ENCODE assay signal across 21 cellular contexts in the genomic region with DNA sequence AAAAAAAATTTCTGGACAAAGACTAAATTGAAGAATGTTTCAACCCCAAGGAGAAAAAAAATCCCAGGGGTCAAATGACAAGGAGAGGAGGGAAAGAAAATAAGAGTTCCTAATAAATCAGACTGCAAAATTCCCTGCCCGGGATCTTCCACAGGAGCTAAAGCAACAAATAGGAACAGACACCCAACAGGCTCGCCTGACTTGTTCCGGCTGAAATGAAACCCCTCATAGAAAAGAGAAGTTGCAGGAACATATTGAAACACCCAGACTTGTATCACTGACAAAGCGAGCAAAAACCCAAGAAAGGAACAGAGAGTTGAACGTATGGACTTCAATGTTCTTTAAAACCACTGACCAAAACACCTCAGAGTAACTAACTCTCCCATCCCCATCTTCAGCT.
DNase-seq lines count a peak whose midpoint lies in the region; ATAC-seq and TF ChIP-seq lines count a peak whose summit lies in the region.
"Had no signal": no experiment of that assay in that cellular context is flagged by ENCODE, and none has a peak within 500 bp of the region (broad histone marks: within the 10 kb centered on the region; RNA-seq: fewer than 3 reads in every experiment).

No MANE protein-coding gene starts in this region.

- H3K36me3 ChIP-seq in hepatocyte (replicated peaks; ENCODE audit: insufficient read depth, low read depth) (no peaks in the 10 kb centered on the region), WERI-Rb-1 (peaks cover 15% of the 10 kb centered on the region)
- H3K36me3 ChIP-seq: Peyer's patch, thyroid gland had no signal

- ATAC-seq in GM18868 (IDR thresholded peaks at IDR 0.05; ENCODE audit: unreplicated experiment) = peak; percentile 51
- peak; percentile 78 to 87 for ATAC-seq in stimulated activated naive B cell treated with anti-CD40 and anti-IgM and Interleukin-4, amounts not matched to agents 10 μg/mL and 1 μg/mL and 100 μg/mL, for 72 hours (replicated peaks)
- no peak for ATAC-seq in GM19324 (IDR thresholded peaks at IDR 0.05; ENCODE audit: low FRiP score, unreplicated experiment)
- ATAC-seq: activated naive CD8-positive, alpha-beta T cell treated with anti-CD3 and anti-CD28 coated beads, Interleukin-2, amount 50 U/mL, for 24 hours; activated T-helper 17 cell treated with anti-CD3 and anti-CD28 coated beads, Interleukin-2, amount 50 U/mL, for 72 hours had no signal

- no peaks in the 10 kb centered on the region for H3K79me2 ChIP-seq in hepatocyte

- H3K9me3 ChIP-seq in hepatocyte (ENCODE audit: low read depth) (no peaks in the 10 kb centered on the region), WERI-Rb-1 (ENCODE audit: severe bottlenecking) (no peaks in the 10 kb centered on the region)
- H3K9me3 ChIP-seq: Peyer's patch, SK-N-SH, thyroid gland had no signal

- H3K4me1 Mint-ChIP-seq in stimulated activated naive B cell treated with anti-CD40 and anti-IgM and Interleukin-4, amounts not matched to agents 10 μg/mL and 1 μg/mL and 100 μg/mL, for 72 hours = peaks cover 13 to 33% of the 10 kb centered on the region in 2 donors
- H3K4me1 Mint-ChIP-seq: activated T-helper 17 cell treated with anti-CD3 and anti-CD28 coated beads, Interleukin-2, amount 50 U/mL, for 72 hours had no signal

- no peak for TF ChIP-seq CTCF in hepatocyte (IDR thresholded peaks at IDR 0.05; ENCODE audit: poor library complexity)
- TF ChIP-seq CTCF in WERI-Rb-1 (IDR thresholded peaks at IDR 0.05; ENCODE audit: low read depth, low read length) = no peak

- H4K20me1 ChIP-seq in hepatocyte (ENCODE audit: insufficient read depth, poor library complexity, severe bottlenecking) = no peaks in the 10 kb centered on the region

- H3K27ac ChIP-seq in hepatocyte = peak overlapping the region; percentile 51
- H3K27ac ChIP-seq in WERI-Rb-1 = no peak overlapping the region
- H3K27ac ChIP-seq: brain microvascular endothelial cell, Peyer's patch, thyroid gland had no signal

- H3K4me3 ChIP-seq in hepatocyte (no peak overlapping the region), WERI-Rb-1 (ENCODE audit: low read depth, low read length) (no peak overlapping the region)
- H3K4me3 ChIP-seq: Peyer's patch, thyroid gland had no signal

- peak overlapping the region; percentile 13 to 18 for H3K4me3 Mint-ChIP-seq in stimulated activated naive B cell treated with anti-CD40 and anti-IgM and Interleukin-4, amounts not matched to agents 10 μg/mL and 1 μg/mL and 100 μg/mL, for 72 hours
- H3K4me3 Mint-ChIP-seq: activated naive CD8-positive, alpha-beta T cell treated with anti-CD3 and anti-CD28 coated beads, Interleukin-2, amount 50 U/mL, for 24 hours; activated T-helper 17 cell treated with anti-CD3 and anti-CD28 coated beads, Interleukin-2, amount 50 U/mL, for 72 hours; T-helper 2 cell treated with Interferon-gamma antibody and Interleukin-4, amounts not matched to agents 5 μg/mL and 100 μg/mL, for 36 hours had no signal

- DNase-seq in NCI-H748 (lab: John Stamatoyannopoulos, UW; ENCODE audit: unreplicated experiment) (peak; percentile 73), hepatocyte (ENCODE audit: low spot score) (no peak), NCI-H2227 treated with DMSO at 0.1 percent for 48 hours (lab: John Stamatoyannopoulos, UW) (no peak), WERI-Rb-1 (no peak)
- DNase-seq in stimulated activated naive B cell treated with anti-CD40 and anti-IgM and Interleukin-4, amounts not matched to agents 10 μg/mL and 1 μg/mL and 100 μg/mL, for 72 hours = no peak
- DNase-seq: activated CD4-positive, CD25-positive, alpha-beta regulatory T cell treated with anti-CD3 and anti-CD28 coated beads, Interleukin-2, amount 50 U/mL, for 72 hours; activated naive CD8-positive, alpha-beta T cell treated with anti-CD3 and anti-CD28 coated beads, Interleukin-2, amount 50 U/mL, for 24 hours; AML-193; brain microvascular endothelial cell; dermis blood vessel endothelial cell; Karpas-422; mesendoderm; NCI-H2107; NCI-H524 treated with DMSO at 0.1 percent for 48 hours; Peyer's patch; SK-N-SH; thyroid gland had no signal

- peak overlapping the region; percentile 59 for H3K27ac Mint-ChIP-seq in stimulated activated naive B cell treated with anti-CD40 and anti-IgM and Interleukin-4, amounts not matched to agents 10 μg/mL and 1 μg/mL and 100 μg/mL, for 72 hours
- H3K27ac Mint-ChIP-seq: activated naive CD8-positive, alpha-beta T cell treated with anti-CD3 and anti-CD28 coated beads, Interleukin-2, amount 50 U/mL, for 24 hours; activated T-helper 17 cell treated with anti-CD3 and anti-CD28 coated beads, Interleukin-2, amount 50 U/mL, for 72 hours; T-helper 2 cell treated with Interferon-gamma antibody and Interleukin-4, amounts not matched to agents 5 μg/mL and 100 μg/mL, for 36 hours had no signal

- no peaks in the 10 kb centered on the region for H3K9me2 ChIP-seq in hepatocyte (replicated peaks; ENCODE audit: insufficient read depth)
- H3K9me2 ChIP-seq: SK-N-SH had no signal

- H3K4me1 ChIP-seq in hepatocyte (ENCODE audit: insufficient read depth) = peaks cover 14% of the 10 kb centered on the region
- H3K4me1 ChIP-seq: Peyer's patch, thyroid gland had no signal

- 84% methylated on average over 5 of the region's 5 CpGs for WGBS in hepatocyte (ENCODE audit: low lambda C conversion rate, missing lambda C conversion rate)

- H3K4me2 ChIP-seq in hepatocyte = no peak overlapping the region
- H3K4me2 ChIP-seq: SK-N-SH had no signal

- H3K27me3 Mint-ChIP-seq in stimulated activated naive B cell treated with anti-CD40 and anti-IgM and Interleukin-4, amounts not matched to agents 10 μg/mL and 1 μg/mL and 100 μg/mL, for 72 hours = no peaks in the 10 kb centered on the region
- H3K27me3 Mint-ChIP-seq: activated naive CD8-positive, alpha-beta T cell treated with anti-CD3 and anti-CD28 coated beads, Interleukin-2, amount 50 U/mL, for 24 hours; activated T-helper 17 cell treated with anti-CD3 and anti-CD28 coated beads, Interleukin-2, amount 50 U/mL, for 72 hours had no signal

- peaks cover 12 to 15% of the 10 kb centered on the region in 2 donors for H3K36me3 Mint-ChIP-seq in stimulated activated naive B cell treated with anti-CD40 and anti-IgM and Interleukin-4, amounts not matched to agents 10 μg/mL and 1 μg/mL and 100 μg/mL, for 72 hours

- no peaks in the 10 kb centered on the region for H3K9me3 Mint-ChIP-seq in stimulated activated naive B cell treated with anti-CD40 and anti-IgM and Interleukin-4, amounts not matched to agents 10 μg/mL and 1 μg/mL and 100 μg/mL, for 72 hours
- H3K9me3 Mint-ChIP-seq: activated naive CD8-positive, alpha-beta T cell treated with anti-CD3 and anti-CD28 coated beads, Interleukin-2, amount 50 U/mL, for 24 hours; activated T-helper 17 cell treated with anti-CD3 and anti-CD28 coated beads, Interleukin-2, amount 50 U/mL, for 72 hours; T-helper 2 cell treated with Interferon-gamma antibody and Interleukin-4, amounts not matched to agents 5 μg/mL and 100 μg/mL, for 36 hours had no signal

- no peak overlapping the region for H2AFZ ChIP-seq in hepatocyte

- H3K27me3 ChIP-seq in hepatocyte (no peaks in the 10 kb centered on the region), WERI-Rb-1 (ENCODE audit: insufficient read depth, low read depth, severe bottlenecking) (no peaks in the 10 kb centered on the region)
- H3K27me3 ChIP-seq: brain microvascular endothelial cell, Peyer's patch, thyroid gland had no signal
